Comparison of ENCODE assay signal across 28 cellular contexts in genomic region chr17:32916134-32916533, GRCh38. TPM values are rescaled to one million over a fixed set of nuclear protein-coding genes. Genes with fewer than 3 reads are reported as not detected.
"Had no signal": no experiment of that assay in that cellular context is flagged by ENCODE, and none has a peak within 500 bp of the region (broad histone marks: within the 10 kb centered on the region; RNA-seq: fewer than 3 reads in every experiment).

No MANE protein-coding gene starts in this region.

- DNase-seq: activated B cell treated with CpG ODN at 0.5 μM for 24 hours; activated CD4-positive, alpha-beta T cell treated with anti-CD3 and anti-CD28 coated beads for 1 hour; activated CD8-positive, alpha-beta memory T cell treated with anti-CD3 and anti-CD28 coated beads for 24 hours; activated effector memory CD4-positive, alpha-beta T cell treated with anti-CD3 and anti-CD28 coated beads, Interleukin-2, amount 50 U/mL, for 16 hours; activated naive CD4-positive, alpha-beta T cell treated with Interleukin-2 at 50 U/mL for 16 hours; brain microvascular endothelial cell; MG63; MV-4-11; NCI-H1092 treated with DMSO at 0.1 percent for 48 hours; NCI-H1417 treated with DMSO at 0.1 percent for 48 hours; NCI-H1694; NCI-H2029; NCI-H2107; NCI-H345; NCI-H510A; NCI-H526 treated with DMSO at 0.1 percent for 48 hours; NCI-H82; NK-92 treated with Interleukin-12 subunit alpha and Interleukin-12 subunit beta, amount 100 ng/mL, for 24 hours; Peyer's patch; Right ventricle myocardium superior; SJCRH30; SK-N-SH; T-helper 9 cell had no signal

- H3K9me3 Mint-ChIP-seq: activated B cell treated with CpG ODN at 0.5 μM for 24 hours; activated naive CD4-positive, alpha-beta T cell treated with anti-CD3 and anti-CD28 coated beads, Interleukin-2, amount 50 U/mL, for 72 hours; activated T-helper 1 cell treated with anti-CD3 and anti-CD28 coated beads, Interleukin-12 subunit alpha, Interleukin-12 subunit beta, Interleukin-2, Interleukin-4 antibody, amounts not matched to agents 30 ng/mL and 10 ng/mL and 1 ng/mL, durations not matched to agents 14 hours and 24 hours and 36 hours; IgD-negative memory B cell had no signal

- H3K27me3 ChIP-seq: brain microvascular endothelial cell, cardiac muscle cell, MG63, Peyer's patch had no signal

- H3K4me1 Mint-ChIP-seq: activated B cell treated with CpG ODN at 0.5 μM for 24 hours, IgD-negative memory B cell had no signal

- H3K4me2 ChIP-seq: SK-N-SH had no signal

- H3K36me3 ChIP-seq: brain microvascular endothelial cell, cardiac muscle cell, MG63, Peyer's patch, SJCRH30 had no signal

- H3K9ac ChIP-seq: SK-N-SH had no signal

- H3K4me3 ChIP-seq: cardiac muscle cell, MG63, Peyer's patch, SJCRH30 had no signal

- ATAC-seq: activated naive CD4-positive, alpha-beta T cell treated with anti-CD3 and anti-CD28 coated beads, Interleukin-2, amount 50 U/mL, for 72 hours had no signal

- H3K27ac ChIP-seq: brain microvascular endothelial cell, cardiac muscle cell, Peyer's patch, RWPE1, SJCRH30 had no signal

- H3K9me3 ChIP-seq: MG63, Peyer's patch, SJCRH30, SK-N-SH had no signal

- H3K27ac Mint-ChIP-seq: activated B cell treated with CpG ODN at 0.5 μM for 24 hours; activated T-helper 1 cell treated with anti-CD3 and anti-CD28 coated beads, Interleukin-12 subunit alpha, Interleukin-12 subunit beta, Interleukin-2, Interleukin-4 antibody, amounts not matched to agents 30 ng/mL and 10 ng/mL and 1 ng/mL, durations not matched to agents 14 hours and 24 hours and 36 hours had no signal

- H3K27me3 Mint-ChIP-seq: activated B cell treated with CpG ODN at 0.5 μM for 24 hours, IgD-negative memory B cell had no signal

- H3K4me3 Mint-ChIP-seq: activated B cell treated with CpG ODN at 0.5 μM for 24 hours, IgD-negative memory B cell had no signal

- H3K36me3 Mint-ChIP-seq: activated naive CD4-positive, alpha-beta T cell treated with anti-CD3 and anti-CD28 coated beads, Interleukin-2, amount 50 U/mL, for 72 hours; IgD-negative memory B cell had no signal

RNA-seq across cellular contexts. Expression of gene TMEM98, which starts 11.8 kb away (rescaled TPM):
- total RNA-seq: activated B cell treated with CpG ODN at 0.5 μM for 24 hours; activated naive CD4-positive, alpha-beta T cell treated with anti-CD3 and anti-CD28 coated beads, Interleukin-2, amount 50 U/mL, for 72 hours had no signal
- polyA plus RNA-seq: IgD-negative memory B cell had no signal
